ENCODE assay signal across 10 cellular contexts in genomic region chr12:46459881-46460545, GRCh38.
DNase-seq lines count a peak whose midpoint lies in the region; ATAC-seq and TF ChIP-seq lines count a peak whose summit lies in the region.
"Had no signal": no experiment of that assay in that cellular context is flagged by ENCODE, and none has a peak within 500 bp of the region (broad histone marks: within the 10 kb centered on the region; RNA-seq: fewer than 3 reads in every experiment).

No MANE protein-coding gene starts in this region.

- no peak overlapping the region for H3K9ac ChIP-seq in mesendoderm (ENCODE audit: low read length)

- no peaks in the 10 kb centered on the region for H3K79me2 ChIP-seq in mesendoderm (ENCODE audit: control insufficient read depth, insufficient read depth, low read length)

- H2BK5ac ChIP-seq in mesendoderm (ENCODE audit: low read length) = no peak overlapping the region

- ATAC-seq in CD8-positive, alpha-beta T cell = no peak
- ATAC-seq in HG02885 (IDR thresholded peaks at IDR 0.05; ENCODE audit: poor library complexity, unreplicated experiment) (peak; percentile 48), naive B cell (ENCODE audit: low read depth in 2 of 2) (peak; percentile 93)

- H4K8ac ChIP-seq in mesendoderm (ENCODE audit: low read depth, low read length) = no peak overlapping the region

- no peak overlapping the region for H3K23ac ChIP-seq in mesendoderm (ENCODE audit: low read length)

- WGBS in mesendoderm (ENCODE audit: extremely low coverage, insufficient coverage, low lambda C conversion rate) = no CpG with 5 or more reads among the region's 5 CpGs

- H3K4me3 ChIP-seq in CD8-positive, alpha-beta T cell (ENCODE audit: low read depth, low read length) = peak overlapping the region; percentile 16
- no peak overlapping the region for H3K4me3 ChIP-seq in mesendoderm (ENCODE audit: low read length)

- H3K36me3 ChIP-seq in CD8-positive, alpha-beta T cell (ENCODE audit: insufficient read depth, low read length) = no peaks in the 10 kb centered on the region
- H3K36me3 ChIP-seq in mesendoderm (ENCODE audit: control insufficient read depth, insufficient read depth, low read length) = no peaks in the 10 kb centered on the region

- no peak overlapping the region for H2AK5ac ChIP-seq in mesendoderm (ENCODE audit: low read length)

- H4K5ac ChIP-seq in mesendoderm (ENCODE audit: low read length) = no peak overlapping the region

- peak overlapping the region; percentile 95 for H3K27ac Mint-ChIP-seq in CD8-positive, alpha-beta T cell
- H3K27ac Mint-ChIP-seq in activated CD4-positive, alpha-beta memory T cell treated with anti-CD3 and anti-CD28 coated beads, Interleukin-2, amount 10 ng/mL, durations not matched to agents 7 days and 5 days = peak overlapping the region; percentile 94
- H3K27ac Mint-ChIP-seq in naive B cell = peak overlapping the region; percentile 92 to 99 (median 95)

- no peak overlapping the region for H3K4ac ChIP-seq in mesendoderm (ENCODE audit: low read depth, low read length)

- no peak overlapping the region for H3K4me2 ChIP-seq in mesendoderm (ENCODE audit: low read length)

- CTCF ChIA-PET in CD8-positive, alpha-beta T cell (lab: Charles Lee) = interaction anchor here (1.2 to 1.4 kb wide), 2 partner anchors 201 to 335 kb away, joined by 4 read pairs; no protein-coding TSS in a partner anchor
- CTCF ChIA-PET in activated CD4-positive, alpha-beta memory T cell treated with anti-CD3 and anti-CD28 coated beads, Interleukin-2, amount 10 ng/mL, durations not matched to agents 7 days and 5 days (lab: Charles Lee) = interaction anchor here (1.0 to 1.6 kb wide), 3 partner anchors 10 to 64 kb away, joined by 3 to 9 read pairs (median 4); no protein-coding TSS in a partner anchor

- H3K27me3 Mint-ChIP-seq in CD8-positive, alpha-beta T cell (ENCODE audit: low read depth) = no peaks in the 10 kb centered on the region
- no peaks in the 10 kb centered on the region for H3K27me3 Mint-ChIP-seq in activated CD4-positive, alpha-beta memory T cell treated with anti-CD3 and anti-CD28 coated beads, Interleukin-2, amount 10 ng/mL, durations not matched to agents 7 days and 5 days
- no peaks in the 10 kb centered on the region for H3K27me3 Mint-ChIP-seq in naive B cell

- POLR2A ChIA-PET in CD8-positive, alpha-beta T cell (lab: Charles Lee) = interaction anchor here (0.5 to 1.5 kb wide), 5 partner anchors 9 to 737 kb away, joined by 3 to 4 read pairs (median 3); no protein-coding TSS in a partner anchor
- POLR2A ChIA-PET in activated CD4-positive, alpha-beta memory T cell treated with anti-CD3 and anti-CD28 coated beads, Interleukin-2, amount 10 ng/mL, durations not matched to agents 7 days and 5 days (lab: Charles Lee) = interaction anchor here (0.6 to 3.9 kb wide), 15 partner anchors 10 to 245 kb away, joined by 3 to 34 read pairs (median 6); partner anchors contain the start of genes SLC38A1 and SLC38A2

- no peak overlapping the region for H3K56ac ChIP-seq in mesendoderm (ENCODE audit: low read length)

- TF ChIP-seq CTCF in CD8-positive, alpha-beta T cell (IDR thresholded peaks at IDR 0.05) = no peak

- no peaks in the 10 kb centered on the region for H3K79me1 ChIP-seq in mesendoderm (ENCODE audit: low read length)

- H3K27me3 ChIP-seq in CD8-positive, alpha-beta T cell (ENCODE audit: insufficient read depth, low read length) = no peaks in the 10 kb centered on the region
- no peaks in the 10 kb centered on the region for H3K27me3 ChIP-seq in mesendoderm (ENCODE audit: insufficient read depth, low read length, poor library complexity)

- no peak overlapping the region for H2BK120ac ChIP-seq in mesendoderm (ENCODE audit: low read depth, low read length)

- no peaks in the 10 kb centered on the region for H3K9me3 Mint-ChIP-seq in CD8-positive, alpha-beta T cell
- peaks cover 3% of the 10 kb centered on the region for H3K9me3 Mint-ChIP-seq in activated CD4-positive, alpha-beta memory T cell treated with anti-CD3 and anti-CD28 coated beads, Interleukin-2, amount 10 ng/mL, durations not matched to agents 7 days and 5 days
- no peaks in the 10 kb centered on the region for H3K9me3 Mint-ChIP-seq in naive B cell

- H3K18ac ChIP-seq in mesendoderm (ENCODE audit: low read length) = no peak overlapping the region

- no peak overlapping the region for H2BK15ac ChIP-seq in mesendoderm (replicated peaks; ENCODE audit: low read depth)

- H3K4me1 Mint-ChIP-seq in CD8-positive, alpha-beta T cell (ENCODE audit: low read depth) = peaks cover 57% of the 10 kb centered on the region
- peaks cover 63% of the 10 kb centered on the region for H3K4me1 Mint-ChIP-seq in activated CD4-positive, alpha-beta memory T cell treated with anti-CD3 and anti-CD28 coated beads, Interleukin-2, amount 10 ng/mL, durations not matched to agents 7 days and 5 days
- peaks cover 49 to 66% (median 55%) of the 10 kb centered on the region in 3 donors for H3K4me1 Mint-ChIP-seq in naive B cell

- H3K4me1 ChIP-seq in CD8-positive, alpha-beta T cell (ENCODE audit: insufficient read depth, low read length) = peaks cover 57% of the 10 kb centered on the region
- no peaks in the 10 kb centered on the region for H3K4me1 ChIP-seq in mesendoderm (ENCODE audit: control insufficient read depth, low read depth, low read length)

- H3K4me3 Mint-ChIP-seq in CD8-positive, alpha-beta T cell = peak overlapping the region; percentile 72
- peak overlapping the region; percentile 60 for H3K4me3 Mint-ChIP-seq in activated CD4-positive, alpha-beta memory T cell treated with anti-CD3 and anti-CD28 coated beads, Interleukin-2, amount 10 ng/mL, durations not matched to agents 7 days and 5 days
- peak overlapping the region; percentile 62 to 98 (median 94) for H3K4me3 Mint-ChIP-seq in naive B cell

- H3K9me3 ChIP-seq in CD8-positive, alpha-beta T cell (ENCODE audit: low read length) = no peaks in the 10 kb centered on the region

- peak in 1 of 7 experiments; percentile 6 for DNase-seq in CD8-positive, alpha-beta T cell
- peak; percentile 23 for DNase-seq in activated CD4-positive, alpha-beta memory T cell treated with anti-CD3 and anti-CD28 coated beads, Interleukin-2, amount 10 ng/mL, durations not matched to agents 7 days and 5 days
- DNase-seq in naive B cell (peak; percentile 60), mesendoderm (no peak), EL (no peak), NCI-H1417 treated with DMSO at 0.1 percent for 48 hours (lab: John Stamatoyannopoulos, UW) (no peak), NCI-H1417 (lab: John Stamatoyannopoulos, UW) (no peak)
- DNase-seq: midbrain, NCI-H2171 had no signal

- no peak overlapping the region for H3K27ac ChIP-seq in CD8-positive, alpha-beta T cell (ENCODE audit: low read depth, low read length)
- no peak overlapping the region for H3K27ac ChIP-seq in mesendoderm (ENCODE audit: low read depth, low read length)

- intact Hi-C loops in CD8-positive, alpha-beta T cell (cut with DNase I, micrococcal nuclease) = loop anchor here in 1 of 2 experiments (5.0 kb wide), 1 partner anchor 78 kb away; no protein-coding TSS in a partner anchor

- H3K36me3 Mint-ChIP-seq in CD8-positive, alpha-beta T cell = no peaks in the 10 kb centered on the region
- peaks cover 2% of the 10 kb centered on the region for H3K36me3 Mint-ChIP-seq in activated CD4-positive, alpha-beta memory T cell treated with anti-CD3 and anti-CD28 coated beads, Interleukin-2, amount 10 ng/mL, durations not matched to agents 7 days and 5 days (ENCODE audit: low read depth)
- no peaks in the 10 kb centered on the region for H3K36me3 Mint-ChIP-seq in naive B cell

Comparison
In these comparisons a context has a peak if more than half of its experiments do, and no peak if none do; other contexts are left out.
1. DNase-seq: peak in activated CD4-positive, alpha-beta memory T cell treated with anti-CD3 and anti-CD28 coated beads, Interleukin-2, amount 10 ng/mL, durations not matched to agents 7 days and 5 days (single experiment) and naive B cell (single experiment); none in mesendoderm (single experiment), EL (single experiment), NCI-H1417 treated with DMSO at 0.1 percent for 48 hours (single experiment) and NCI-H1417 (0 of 3).
2. Peak in every context shown above with its lines, with median percentiles within 50 percentile points of each other: H3K27ac Mint-ChIP-seq and H3K4me3 Mint-ChIP-seq.